Comparison of ENCODE assay signal across 27 cellular contexts in genomic region chr20:53646550-53646949, GRCh38.
"Had no signal": no experiment of that assay in that cellular context is flagged by ENCODE, and none has a peak within 500 bp of the region (broad histone marks: within the 10 kb centered on the region; RNA-seq: fewer than 3 reads in every experiment).

No MANE protein-coding gene starts in this region.

- FAIRE-seq: RCC 7860, TTC549 had no signal

- H3K4me3 Mint-ChIP-seq: activated B cell treated with CpG ODN at 0.5 μM for 24 hours; activated CD4-positive, alpha-beta T cell treated with anti-CD3 and anti-CD28 coated beads, Interleukin-2, amount 10 ng/mL, durations not matched to agents 24 days and 14 days; activated T-helper 17 cell treated with anti-CD3 and anti-CD28 coated beads, Interleukin-2, amount 50 U/mL, for 72 hours had no signal

- H3K27ac Mint-ChIP-seq: activated B cell treated with CpG ODN at 0.5 μM for 24 hours; activated CD4-positive, alpha-beta T cell treated with anti-CD3 and anti-CD28 coated beads, Interleukin-2, amount 10 ng/mL, durations not matched to agents 24 days and 14 days; activated T-helper 17 cell treated with anti-CD3 and anti-CD28 coated beads, Interleukin-2, amount 50 U/mL, for 72 hours had no signal

- H3K27ac ChIP-seq: breast epithelium, SJSA1 had no signal

- H3K9me3 ChIP-seq: breast epithelium, MG63, SJSA1 had no signal

- H3K36me3 ChIP-seq: breast epithelium, MG63, SJSA1 had no signal

- H3K27me3 Mint-ChIP-seq: activated B cell treated with CpG ODN at 0.5 μM for 24 hours; activated CD4-positive, alpha-beta T cell treated with anti-CD3 and anti-CD28 coated beads, Interleukin-2, amount 10 ng/mL, durations not matched to agents 24 days and 14 days; activated T-helper 17 cell treated with anti-CD3 and anti-CD28 coated beads, Interleukin-2, amount 50 U/mL, for 72 hours had no signal

- H3K9me3 Mint-ChIP-seq: activated B cell treated with CpG ODN at 0.5 μM for 24 hours; activated CD4-positive, alpha-beta T cell treated with anti-CD3 and anti-CD28 coated beads, Interleukin-2, amount 10 ng/mL, durations not matched to agents 24 days and 14 days; activated T-helper 17 cell treated with anti-CD3 and anti-CD28 coated beads, Interleukin-2, amount 50 U/mL, for 72 hours had no signal

- ATAC-seq: activated T-helper 17 cell treated with anti-CD3 and anti-CD28 coated beads, Interleukin-2, amount 50 U/mL, for 72 hours had no signal

- DNase-seq: activated B cell treated with CpG ODN at 0.5 μM for 24 hours; activated CD4-positive, alpha-beta T cell treated with anti-CD3 and anti-CD28 coated beads for 1 hour; activated CD4-positive, alpha-beta T cell treated with anti-CD3 and anti-CD28 coated beads, Interleukin-2, amount 10 ng/mL, durations not matched to agents 24 days and 14 days; activated CD4-positive, alpha-beta T cell treated with anti-CD3 and anti-CD28 coated beads, Interleukin-2, amount 50 U/mL, for 48 hours; activated naive CD4-positive, alpha-beta T cell treated with anti-CD3 and anti-CD28 coated beads, Interleukin-2, amount 50 U/mL, for 16 hours; activated T-cell treated with anti-CD3 and anti-CD28 coated beads for 4 hours; activated T-cell treated with anti-CD3 and anti-CD28 coated beads, Interleukin-2, amount 50 U/mL, for 48 hours; aorta; caudate nucleus; KG1; MG63; NCI-H1092 treated with DMSO at 0.1 percent for 48 hours; NCI-H1436; NCI-H1694 treated with DMSO at 0.1 percent for 48 hours; NCI-H2029 treated with DMSO at 0.1 percent for 48 hours; NCI-H345; NCI-H510A; NCI-H526 treated with DMSO at 0.1 percent for 48 hours; NK-92 treated with Interleukin-12 subunit alpha and Interleukin-12 subunit beta, amount 100 ng/mL, for 24 hours; SHP77; T-helper 2 cell; T1000 had no signal

- H3K27me3 ChIP-seq: breast epithelium, MG63, SJSA1 had no signal

- H3K4me3 ChIP-seq: breast epithelium, MG63, SJSA1 had no signal
